ENCODE assay signal across 7 cellular contexts in the genomic region with DNA sequence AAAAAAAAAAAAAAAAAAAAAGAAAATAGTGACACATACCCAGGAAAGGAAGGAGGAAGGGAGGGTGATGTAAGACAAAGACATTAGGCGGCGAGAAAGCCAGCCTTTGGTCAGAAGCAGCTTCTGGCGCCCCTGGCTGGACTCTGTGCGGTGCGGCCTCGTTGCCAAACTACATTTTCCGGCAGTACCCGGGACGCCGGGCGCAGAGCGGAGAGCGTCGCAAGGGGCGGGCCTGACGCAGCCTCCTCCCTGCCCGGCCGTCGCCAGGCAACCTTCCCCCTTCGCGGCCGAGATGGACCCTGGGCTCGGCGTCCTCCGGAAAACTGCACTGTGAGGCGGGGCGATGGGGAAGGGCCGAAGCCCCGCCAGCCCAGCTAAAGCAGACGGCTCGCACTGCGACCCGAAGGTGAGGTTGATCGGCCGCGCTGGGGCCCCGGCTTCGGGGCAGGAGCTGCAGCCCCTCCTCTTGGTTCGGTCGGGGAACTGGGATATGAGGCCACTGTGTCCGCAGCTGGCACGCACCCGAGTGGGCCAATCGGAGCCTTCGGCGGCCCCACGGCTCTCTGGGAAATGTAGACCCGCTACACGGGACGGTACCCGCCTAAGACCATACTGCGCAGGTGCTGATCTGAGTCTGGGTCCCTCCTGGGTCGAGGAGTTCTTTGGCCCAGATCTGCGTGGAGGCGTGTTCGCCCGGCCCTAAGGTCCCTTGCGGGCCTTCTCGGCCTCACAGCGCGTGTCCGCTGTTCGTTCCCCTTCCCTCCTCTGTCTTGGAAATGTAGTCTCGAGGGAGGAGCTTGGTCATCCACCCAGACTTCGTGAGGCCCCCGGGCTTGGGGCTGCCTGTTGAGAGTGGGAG. TPM values are rescaled to one million over a fixed set of nuclear protein-coding genes. Genes with fewer than 3 reads are reported as not detected.
A peak's percentile ranks its signal among the peaks of the same experiment; 100 is the strongest.
DNase-seq lines count a peak whose midpoint lies in the region; ATAC-seq, FAIRE-seq and TF ChIP-seq lines count a peak whose summit lies in the region.

No MANE protein-coding gene starts in this region.

- H3K27me3 ChIP-seq in mammary epithelial cell (ENCODE audit: insufficient read depth, low read length) = no peaks in the 10 kb centered on the region
- no peaks in the 10 kb centered on the region for H3K27me3 ChIP-seq in keratinocyte (ENCODE audit: control insufficient read depth, extremely low read depth, insufficient read depth, low read length)

- H3K4me3 ChIP-seq in mammary epithelial cell (replicated peaks in 1 of 3; ENCODE audit: insufficient read depth in 1 of 3, low read depth in 2 of 3, low read length in 3 of 3) (peak overlapping the region; percentile 64 to 93 (median 87)), keratinocyte (ENCODE audit: control insufficient read depth in 2 of 3, extremely low read depth in 1 of 3, insufficient read depth in 2 of 3, low read depth in 1 of 3, low read length in 3 of 3) (peak overlapping the region; percentile 80 to 92 (median 85))

- in situ Hi-C loops in mammary epithelial cell (cut with MboI; ENCODE audit: low sequenced_read_pairs in 2 of 2) = no loop called here

- H4K20me1 ChIP-seq in mammary epithelial cell (ENCODE audit: insufficient read depth, low read length) = no peaks in the 10 kb centered on the region
- no peaks in the 10 kb centered on the region for H4K20me1 ChIP-seq in keratinocyte (ENCODE audit: control insufficient read depth, extremely low read depth, insufficient read depth, low read length)

- ATAC-seq in GM18867 (IDR thresholded peaks at IDR 0.05; ENCODE audit: unreplicated experiment) (peak; percentile 42), HG03064 (IDR thresholded peaks at IDR 0.05; ENCODE audit: low read depth, unreplicated experiment) (peak; percentile 39)

- H3K9ac ChIP-seq in mammary epithelial cell (ENCODE audit: insufficient read depth, low read length) (peak overlapping the region; percentile 86), keratinocyte (ENCODE audit: control insufficient read depth, extremely low read depth, insufficient read depth, low read length) (peak overlapping the region; percentile 91)

- H3K36me3 ChIP-seq in mammary epithelial cell (ENCODE audit: insufficient read depth, low read length) (peaks cover 4% of the 10 kb centered on the region), keratinocyte (ENCODE audit: control insufficient read depth in 2 of 2, extremely low read depth in 1 of 2, insufficient read depth in 2 of 2, low read length in 2 of 2) (peaks cover 9 to 12% of the 10 kb centered on the region in 2 experiments)

- CTCF ChIA-PET in mammary epithelial cell (lab: Charles Lee; ENCODE audit: low non-redundant PET) = no interaction called here

- peak overlapping the region; percentile 89 for H3K27ac ChIP-seq in mammary epithelial cell (ENCODE audit: insufficient read depth, low read depth, low read length)
- peak overlapping the region; percentile 90 for H3K27ac ChIP-seq in keratinocyte (ENCODE audit: control insufficient read depth, insufficient read depth, low read length)

- TSS peak; percentile 17 for BruUV-seq in mammary epithelial cell (replicated peaks; lab: Mats Ljungman, UMichigan)

- no peaks in the 10 kb centered on the region for H3K9me3 ChIP-seq in mammary epithelial cell (replicated peaks; ENCODE audit: insufficient read depth, low read length)
- H3K9me3 ChIP-seq in keratinocyte (ENCODE audit: control insufficient read depth, low read depth, low read length) = no peaks in the 10 kb centered on the region

- WGBS in mammary epithelial cell (ENCODE audit: low coverage, missing lambda C conversion rate) = under 1% methylated on average over 26 of the region's 66 CpGs

- peak; percentile 55 to 90 (median 67) for DNase-seq in T-helper 1 cell
- peak; percentile 90 for DNase-seq in mammary epithelial cell
- DNase-seq in keratinocyte (ENCODE audit: low read depth, low spot score) = peak; percentile 35
- peak; percentile 32 to 55 for DNase-seq in stimulated activated CD4-positive, alpha-beta T cell treated with anti-CD3 and anti-CD28 coated beads, Interleukin-1b, Interleukin-23, amount 100 ng/mL, for 1 hour (ENCODE audit: low read depth in 2 of 2)
- DNase-seq in KG1 (lab: John Stamatoyannopoulos, UW) = no peak

- H2AFZ ChIP-seq in mammary epithelial cell (ENCODE audit: low read depth, low read length) (peak overlapping the region; percentile 87), keratinocyte (ENCODE audit: control insufficient read depth, low read length) (peak overlapping the region; percentile 88)

- intact Hi-C loops in mammary epithelial cell (cut with micrococcal nuclease) = loop anchor here (1.0 kb wide), 1 partner anchor 56 kb away; a partner anchor contains a TSS

- no peak for FAIRE-seq in keratinocyte (lab: Jason Lieb, UNC)

- H3K4me1 ChIP-seq in mammary epithelial cell (ENCODE audit: insufficient read depth, low read length) (peaks cover 14% of the 10 kb centered on the region), keratinocyte (ENCODE audit: control insufficient read depth, extremely low read depth, insufficient read depth, low read length) (peaks cover 16% of the 10 kb centered on the region)

- TF ChIP-seq CTCF in mammary epithelial cell (conservative IDR thresholded peaks at IDR 0.05 in 1 of 2, IDR thresholded peaks at IDR 0.05 in 1 of 2; ENCODE audit: extremely low read depth in 1 of 2, insufficient read depth in 1 of 2, low read depth in 1 of 2, low read length in 2 of 2) (peak in 1 of 2 donors; percentile 17), keratinocyte (optimal IDR thresholded peaks at IDR 0.05 in 1 of 3, IDR thresholded peaks at IDR 0.05 in 1 of 3, conservative IDR thresholded peaks at IDR 0.05 in 1 of 3; ENCODE audit: extremely low read depth in 1 of 3, insufficient read depth in 2 of 3, low read length in 3 of 3) (peak in 1 of 3 experiments; percentile 24)

- peaks cover 59% of the 10 kb centered on the region for H3K79me2 ChIP-seq in mammary epithelial cell (ENCODE audit: insufficient read depth, low read length)
- H3K79me2 ChIP-seq in keratinocyte (ENCODE audit: control insufficient read depth, insufficient read depth, low read length) = peaks cover 23% of the 10 kb centered on the region

- H3K9me1 ChIP-seq in keratinocyte (ENCODE audit: control insufficient read depth, extremely low read depth, insufficient read depth, low read length) = no peaks in the 10 kb centered on the region

- H3K4me2 ChIP-seq in mammary epithelial cell (ENCODE audit: insufficient read depth, low read depth, low read length) = peak overlapping the region; percentile 85
- H3K4me2 ChIP-seq in keratinocyte (ENCODE audit: control insufficient read depth, extremely low read depth, insufficient read depth, low read depth, low read length) = peak overlapping the region; percentile 94

- dilution Hi-C loops in mammary epithelial cell (cut with HindIII; ENCODE audit: low sequenced_read_pairs) = no loop called here
- dilution Hi-C loops in keratinocyte (cut with MboI; ENCODE audit: extremely low pct_ligation_motif_present, low sequenced_read_pairs) = no loop called here

RNA-seq across cellular contexts. Expression of a gene that starts 2.3 kb away (rescaled TPM):
- 10 to 100 TPM; 16.7 to 21.5 TPM for total RNA-seq in mammary epithelial cell
- 8.8 TPM for polyA plus RNA-seq in mammary epithelial cell
- 18.3 TPM for polyA minus RNA-seq in mammary epithelial cell
- polyA plus RNA-seq in keratinocyte = 5.0 to 14.5 TPM (median 7.4 TPM) in 3 replicates
- polyA plus RNA-seq in keratinocyte (2011; ENCODE audit: low read depth) = 1.5 TPM
- polyA plus RNA-seq in keratinocyte (2011; cell fraction: cytosol; rRNA removed) = 2.1 and 4.2 TPM in 2 replicates
- polyA plus RNA-seq in keratinocyte (2011; cell fraction: nucleus; rRNA removed) = 59.0 and 71.2 TPM in 2 replicates
- polyA plus RNA-seq in keratinocyte (2012; ENCODE audit: low replicate concordance) = 5.5 and 12.6 TPM in 2 replicates
- 9.5 to 12.9 TPM (median 11.0 TPM) in 3 replicates for polyA minus RNA-seq in keratinocyte
- 9.2 TPM for polyA minus RNA-seq in keratinocyte (2011; cell fraction: cytosol; rRNA and poly(A)+ RNA removed)
- polyA minus RNA-seq in keratinocyte (2011; cell fraction: nucleus; rRNA and poly(A)+ RNA removed) = 16.9 and 18.7 TPM in 2 replicates

RNA-seq across cellular contexts. Expression of a gene that starts 17.0 kb away (rescaled TPM):
- 10 to 100 TPM; 46.2 to 96.5 TPM for total RNA-seq in mammary epithelial cell
- 94.5 TPM for polyA plus RNA-seq in mammary epithelial cell
- polyA minus RNA-seq in mammary epithelial cell = 273 TPM
- polyA plus RNA-seq in keratinocyte = 55.9 to 104 TPM (median 82.6 TPM) in 3 replicates
- polyA plus RNA-seq in keratinocyte (2011; ENCODE audit: low read depth) = 41.2 TPM
- 62.9 and 69.2 TPM in 2 replicates for polyA plus RNA-seq in keratinocyte (2011; cell fraction: cytosol; rRNA removed)
- polyA plus RNA-seq in keratinocyte (2011; cell fraction: nucleus; rRNA removed) = 50.4 and 56.5 TPM in 2 replicates
- 60.7 and 88.1 TPM in 2 replicates for polyA plus RNA-seq in keratinocyte (2012; ENCODE audit: low replicate concordance)
- 50.9 to 113 TPM (median 64.6 TPM) in 3 replicates for polyA minus RNA-seq in keratinocyte
- polyA minus RNA-seq in keratinocyte (2011; cell fraction: cytosol; rRNA and poly(A)+ RNA removed) = 68.3 TPM
- polyA minus RNA-seq in keratinocyte (2011; cell fraction: nucleus; rRNA and poly(A)+ RNA removed) = 13.5 and 18.7 TPM in 2 replicates

RNA-seq across cellular contexts. Expression of a gene that starts 20.5 kb away (rescaled TPM):
- 100 to 1,000 TPM in 1 of 2 donors, 10 to 100 TPM in 1; 74.2 to 107 TPM for total RNA-seq in mammary epithelial cell
- polyA plus RNA-seq in mammary epithelial cell (161 TPM), keratinocyte (105 to 167 TPM (median 115 TPM) in 3 replicates)
- polyA minus RNA-seq in mammary epithelial cell (111 TPM), keratinocyte (73.6 to 125 TPM (median 114 TPM) in 3 replicates)
- polyA plus RNA-seq in keratinocyte (2011; ENCODE audit: low read depth) = 197 TPM
- polyA plus RNA-seq in keratinocyte (2011; cell fraction: cytosol; rRNA removed) = 142 and 203 TPM in 2 replicates
- polyA plus RNA-seq in keratinocyte (2011; cell fraction: nucleus; rRNA removed) = 87.9 and 91.0 TPM in 2 replicates
- polyA plus RNA-seq in keratinocyte (2012; ENCODE audit: low replicate concordance) = 150 and 159 TPM in 2 replicates
- polyA minus RNA-seq in keratinocyte (2011; cell fraction: cytosol; rRNA and poly(A)+ RNA removed) = 121 TPM
- 22.2 and 26.5 TPM in 2 replicates for polyA minus RNA-seq in keratinocyte (2011; cell fraction: nucleus; rRNA and poly(A)+ RNA removed)

RNA-seq across cellular contexts. Expression of a gene that starts 31.5 kb away (rescaled TPM):
- total RNA-seq in mammary epithelial cell = 100 to 1,000 TPM; 180 to 331 TPM
- polyA plus RNA-seq in mammary epithelial cell (386 TPM), keratinocyte (290 to 316 TPM (median 298 TPM) in 3 replicates)
- polyA minus RNA-seq in mammary epithelial cell (1,355 TPM), keratinocyte (1,017 to 2,182 TPM (median 1,062 TPM) in 3 replicates)
- polyA plus RNA-seq in keratinocyte (2011; ENCODE audit: low read depth) = 166 TPM
- polyA plus RNA-seq in keratinocyte (2011; cell fraction: cytosol; rRNA removed) = 199 and 380 TPM in 2 replicates
- 344 and 506 TPM in 2 replicates for polyA plus RNA-seq in keratinocyte (2011; cell fraction: nucleus; rRNA removed)
- polyA plus RNA-seq in keratinocyte (2012; ENCODE audit: low replicate concordance) = 355 and 492 TPM in 2 replicates
- polyA minus RNA-seq in keratinocyte (2011; cell fraction: cytosol; rRNA and poly(A)+ RNA removed) = 738 TPM
- 573 and 589 TPM in 2 replicates for polyA minus RNA-seq in keratinocyte (2011; cell fraction: nucleus; rRNA and poly(A)+ RNA removed)

RNA-seq across cellular contexts. Expression of a gene that starts 55.8 kb away (rescaled TPM):
- 10 to 100 TPM in 1 of 2 donors, 1 to 10 TPM in 1; 8.2 to 14.1 TPM for total RNA-seq in mammary epithelial cell
- polyA plus RNA-seq in mammary epithelial cell (8.5 TPM), keratinocyte (3.1 to 8.2 TPM (median 4.6 TPM) in 3 replicates)
- polyA minus RNA-seq in mammary epithelial cell (4.0 TPM), keratinocyte (2.6 to 12.6 TPM (median 3.4 TPM) in 3 replicates)
- polyA plus RNA-seq in keratinocyte (2011; ENCODE audit: low read depth) = 2.3 TPM
- 2.9 and 8.6 TPM in 2 replicates for polyA plus RNA-seq in keratinocyte (2011; cell fraction: cytosol; rRNA removed)
- 8.5 and 12.5 TPM in 2 replicates for polyA plus RNA-seq in keratinocyte (2011; cell fraction: nucleus; rRNA removed)
- polyA plus RNA-seq in keratinocyte (2012; ENCODE audit: low replicate concordance) = 7.5 and 14.9 TPM in 2 replicates
- 15.7 TPM for polyA minus RNA-seq in keratinocyte (2011; cell fraction: cytosol; rRNA and poly(A)+ RNA removed)
- polyA minus RNA-seq in keratinocyte (2011; cell fraction: nucleus; rRNA and poly(A)+ RNA removed) = 9.2 and 10.1 TPM in 2 replicates
